16 cellular contexts compared by ENCODE assay signal in genomic region chr14:34065222-34065621, GRCh38.
DNase-seq lines count a peak whose midpoint lies in the region; ATAC-seq and TF ChIP-seq lines count a peak whose summit lies in the region.
"Had no signal": no experiment of that assay in that cellular context is flagged by ENCODE, and none has a peak within 500 bp of the region (broad histone marks: within the 10 kb centered on the region; RNA-seq: fewer than 3 reads in every experiment).

No MANE protein-coding gene starts in this region.

- H3K27me3 Mint-ChIP-seq in T-helper 17 cell = peaks cover 6% of the 10 kb centered on the region

- no peak for TF ChIP-seq EP300 in esophagus muscularis mucosa (IDR thresholded peaks at IDR 0.05)

- TF ChIP-seq POLR2A in esophagus muscularis mucosa (IDR thresholded peaks at IDR 0.05; ENCODE audit: low read depth) = no peak

- H3K27me3 ChIP-seq in right cardiac atrium (ENCODE audit: control insufficient read depth, insufficient read depth) (no peaks in the 10 kb centered on the region), esophagus muscularis mucosa (no peaks in the 10 kb centered on the region), tibial artery (no peaks in the 10 kb centered on the region)

- DNase-seq in NCI-H82 (lab: John Stamatoyannopoulos, UW) = peak; percentile 3
- no peak for DNase-seq in NCI-H82 treated with DMSO at 0.1 percent for 48 hours (lab: John Stamatoyannopoulos, UW; ENCODE audit: unreplicated experiment)
- no peak for DNase-seq in right cardiac atrium
- no peak for DNase-seq in Right ventricle myocardium superior
- DNase-seq in esophagus muscularis mucosa (ENCODE audit: extremely low spot score) = peak; percentile 64
- no peak for DNase-seq in tibial artery
- DNase-seq in T-helper 17 cell = no peak
- DNase-seq in activated CD4-positive, alpha-beta T cell treated with anti-CD3 and anti-CD28 coated beads for 48 hours = no peak
- DNase-seq: Caco-2; CD8-positive, alpha-beta memory T cell; DND-41; GDM1; GOT3; H9 had no signal

- no peak for TF ChIP-seq CTCF in esophagus muscularis mucosa (IDR thresholded peaks at IDR 0.05)
- TF ChIP-seq CTCF in tibial artery (IDR thresholded peaks at IDR 0.05) = no peak

- no peak overlapping the region for H3K27ac Mint-ChIP-seq in T-helper 17 cell
- H3K27ac Mint-ChIP-seq: CD14-positive monocyte; CD8-positive, alpha-beta memory T cell; H9 had no signal

- no peak for ATAC-seq in right cardiac atrium
- no peak for ATAC-seq in Right ventricle myocardium superior (ENCODE audit: poor library complexity)
- ATAC-seq in T-helper 17 cell = no peak

- H3K27ac ChIP-seq in right cardiac atrium (ENCODE audit: low read length) (peak overlapping the region; percentile 81), esophagus muscularis mucosa (replicated peaks in 1 of 4) (no peak overlapping the region), tibial artery (peak overlapping the region; percentile 55 to 63)
- H3K27ac ChIP-seq: 22Rv1 had no signal

- WGBS in right cardiac atrium = 91% methylated on average over 4 of the region's 4 CpGs
- 88% methylated on average over 4 of the region's 4 CpGs for WGBS in esophagus muscularis mucosa

- H3K36me3 Mint-ChIP-seq in T-helper 17 cell (ENCODE audit: low read depth) = peaks cover 2% of the 10 kb centered on the region
- H3K36me3 Mint-ChIP-seq: CD8-positive, alpha-beta memory T cell had no signal

- H3K9me3 ChIP-seq in right cardiac atrium (ENCODE audit: control insufficient read depth, low read length) (no peaks in the 10 kb centered on the region), esophagus muscularis mucosa (no peaks in the 10 kb centered on the region), tibial artery (no peaks in the 10 kb centered on the region), T-helper 17 cell (ENCODE audit: control insufficient read depth, low read length, poor library complexity, severe bottlenecking) (no peaks in the 10 kb centered on the region)
- H3K9me3 ChIP-seq: Caco-2 had no signal

- no peak overlapping the region for H3K4me3 Mint-ChIP-seq in T-helper 17 cell
- H3K4me3 Mint-ChIP-seq: CD14-positive monocyte; CD8-positive, alpha-beta memory T cell; H9 had no signal

- H3K36me3 ChIP-seq in esophagus muscularis mucosa (no peaks in the 10 kb centered on the region), tibial artery (no peaks in the 10 kb centered on the region)

- peaks cover 6% of the 10 kb centered on the region for H3K4me1 Mint-ChIP-seq in T-helper 17 cell

- H3K4me3 ChIP-seq in right cardiac atrium (ENCODE audit: low read length) (no peak overlapping the region), esophagus muscularis mucosa (no peak overlapping the region), tibial artery (no peak overlapping the region)

- H3K4me1 ChIP-seq in right cardiac atrium (ENCODE audit: control insufficient read depth, insufficient read depth, low read length) (peaks cover 4% of the 10 kb centered on the region), esophagus muscularis mucosa (peaks cover 18 to 30% (median 24%) of the 10 kb centered on the region in 4 donors), tibial artery (peaks cover 0 to 49% (median 12%) of the 10 kb centered on the region in 4 donors)

- intact Hi-C loops in right cardiac atrium (cut with DNase I) (loop anchor here in 3 of 4 donors (10.0 kb wide), 2 partner anchors 110 to 120 kb away; partner anchors contain the start of gene EGLN3 (in 1 of the 3)), Right ventricle myocardium superior (cut with DNase I) (no loop called here), esophagus muscularis mucosa (cut with DNase I) (no loop called here), tibial artery (cut with DNase I; ENCODE audit: low total_unique reads) (no loop called here)

Comparison
In these comparisons a context has a peak if more than half of its experiments do, and no peak if none do; other contexts are left out.
1. DNase-seq: peak in NCI-H82 (single experiment) and esophagus muscularis mucosa (single experiment); none in NCI-H82 treated with DMSO at 0.1 percent for 48 hours (single experiment), right cardiac atrium (0 of 3), Right ventricle myocardium superior (single experiment), tibial artery (0 of 2), T-helper 17 cell (0 of 3) and activated CD4-positive, alpha-beta T cell treated with anti-CD3 and anti-CD28 coated beads for 48 hours (single experiment).
2. intact Hi-C loops: an anchor here in right cardiac atrium (10.0 kb wide); none called in Right ventricle myocardium superior, esophagus muscularis mucosa and tibial artery.
3. H3K27ac ChIP-seq: peak in right cardiac atrium (single experiment) and tibial artery (2 of 2); none in esophagus muscularis mucosa (0 of 4).